In the genomic region with DNA sequence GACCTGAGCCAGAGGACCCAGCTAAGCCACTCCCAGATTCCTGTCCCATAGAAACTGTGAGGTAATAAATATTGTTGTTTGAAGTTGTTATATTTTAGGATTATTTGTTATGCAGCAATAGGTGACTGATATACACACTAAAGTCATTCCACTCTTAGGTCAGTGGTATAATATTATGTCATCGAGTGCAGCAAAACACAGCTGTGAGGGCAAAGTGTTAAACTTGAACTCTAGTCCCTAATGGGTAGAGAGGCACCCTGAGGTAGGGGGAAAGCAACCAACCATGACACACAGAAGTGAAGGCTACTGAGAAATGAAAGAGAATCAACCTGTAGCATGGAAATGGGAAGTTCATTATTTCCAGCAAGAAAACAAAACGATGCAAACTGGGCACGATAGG, we compare ENCODE assay signal across 1 cellular context.
TF ChIP-seq lines count a peak whose summit lies in the region.

No MANE protein-coding gene starts in this region.

TF ChIP-seq in HepG2, 621 proteins besides CTCF, POLR2A, EP300 and RAD21 (continued from another document):
- TF ChIP-seq, protein P1, sequence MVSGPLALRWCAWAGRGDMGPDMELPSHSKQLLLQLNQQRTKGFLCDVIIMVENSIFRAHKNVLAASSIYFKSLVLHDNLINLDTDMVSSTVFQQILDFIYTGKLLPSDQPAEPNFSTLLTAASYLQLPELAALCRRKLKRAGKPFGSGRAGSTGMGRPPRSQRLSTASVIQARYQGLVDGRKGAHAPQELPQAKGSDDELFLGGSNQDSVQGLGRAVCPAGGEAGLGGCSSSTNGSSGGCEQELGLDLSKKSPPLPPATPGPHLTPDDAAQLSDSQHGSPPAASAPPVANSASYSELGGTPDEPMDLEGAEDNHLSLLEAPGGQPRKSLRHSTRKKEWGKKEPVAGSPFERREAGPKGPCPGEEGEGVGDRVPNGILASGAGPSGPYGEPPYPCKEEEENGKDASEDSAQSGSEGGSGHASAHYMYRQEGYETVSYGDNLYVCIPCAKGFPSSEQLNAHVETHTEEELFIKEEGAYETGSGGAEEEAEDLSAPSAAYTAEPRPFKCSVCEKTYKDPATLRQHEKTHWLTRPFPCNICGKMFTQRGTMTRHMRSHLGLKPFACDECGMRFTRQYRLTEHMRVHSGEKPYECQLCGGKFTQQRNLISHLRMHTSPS (CRISPR knock-in tag; IDR thresholded peaks at IDR 0.05; ENCODE audit: low read depth), result no peak
- TF ChIP-seq ZBTB7A (CRISPR knock-in tag; IDR thresholded peaks at IDR 0.05), result no peak
- no peak for TF ChIP-seq GABPA (IDR thresholded peaks at IDR 0.05; ENCODE audit: low read depth, low read length)
- no peak for TF ChIP-seq GABPA (CRISPR knock-in tag; IDR thresholded peaks at IDR 0.05; ENCODE audit: low read depth)
- TF ChIP-seq ZNF556 (CRISPR knock-in tag; IDR thresholded peaks at IDR 0.05; ENCODE audit: borderline replicate concordance), result no peak
- TF ChIP-seq ZNF441 (CRISPR knock-in tag; IDR thresholded peaks at IDR 0.05; ENCODE audit: borderline replicate concordance), result no peak
- TF ChIP-seq SRF (IDR thresholded peaks at IDR 0.05; ENCODE audit: low read depth, low read length), result no peak
- TF ChIP-seq ZNF569 (CRISPR knock-in tag; IDR thresholded peaks at IDR 0.05; ENCODE audit: borderline replicate concordance), result no peak
- TF ChIP-seq CENPX (CRISPR knock-in tag; IDR thresholded peaks at IDR 0.05), result no peak
